In genomic region chr17:32009262-32009542, GRCh38 we compare ENCODE assay signal across 10 cellular contexts. TPM values are rescaled to one million over a fixed set of nuclear protein-coding genes. Genes with fewer than 3 reads are reported as not detected.
DNase-seq lines count a peak whose midpoint lies in the region; ATAC-seq and TF ChIP-seq lines count a peak whose summit lies in the region.
"Had no signal": no experiment of that assay in that cellular context is flagged by ENCODE, and none has a peak within 500 bp of the region (broad histone marks: within the 10 kb centered on the region; RNA-seq: fewer than 3 reads in every experiment).

No MANE protein-coding gene starts in this region.

- no peaks in the 10 kb centered on the region for H3K9me3 Mint-ChIP-seq in activated T-cell treated with anti-CD3 and anti-CD28 coated beads, Interleukin-2, amount 50 U/mL, for 24 hours
- H3K9me3 Mint-ChIP-seq in activated CD8-positive, alpha-beta T cell treated with anti-CD3 and anti-CD28 coated beads for 36 hours: no peaks in the 10 kb centered on the region
- no peaks in the 10 kb centered on the region for H3K9me3 Mint-ChIP-seq in glutamatergic neuron (ENCODE audit: unreplicated experiment)
- no peaks in the 10 kb centered on the region for H3K9me3 Mint-ChIP-seq in stimulated activated naive B cell treated with anti-CD40 and anti-IgM and Interleukin-4, amounts not matched to agents 10 μg/mL and 1 μg/mL and 100 μg/mL, for 72 hours

- TF ChIP-seq CTCF in activated CD8-positive, alpha-beta T cell treated with anti-CD3 and anti-CD28 coated beads for 36 hours (IDR thresholded peaks at IDR 0.05): no peak
- no peak for TF ChIP-seq CTCF in glutamatergic neuron (IDR thresholded peaks at IDR 0.05; ENCODE audit: partially characterized antibody, unreplicated experiment)

- H3K4me3 Mint-ChIP-seq in activated T-cell treated with anti-CD3 and anti-CD28 coated beads, Interleukin-2, amount 50 U/mL, for 24 hours: peak overlapping the region; percentile 85
- H3K4me3 Mint-ChIP-seq in activated CD8-positive, alpha-beta T cell treated with anti-CD3 and anti-CD28 coated beads for 36 hours: peak overlapping the region; percentile 83
- H3K4me3 Mint-ChIP-seq in glutamatergic neuron (ENCODE audit: unreplicated experiment): peak overlapping the region; percentile 89
- peak overlapping the region; percentile 92 to 93 for H3K4me3 Mint-ChIP-seq in stimulated activated naive B cell treated with anti-CD40 and anti-IgM and Interleukin-4, amounts not matched to agents 10 μg/mL and 1 μg/mL and 100 μg/mL, for 72 hours

- CTCF ChIA-PET in activated CD8-positive, alpha-beta T cell treated with anti-CD3 and anti-CD28 coated beads for 36 hours (lab: Charles Lee): interaction anchor here (0.7 to 4.8 kb wide), 4 partner anchors 8 to 412 kb away, joined by 3 to 49 read pairs (median 8); no protein-coding TSS in a partner anchor

- no peak for DNase-seq in activated T-cell treated with anti-CD3 and anti-CD28 coated beads, Interleukin-2, amount 50 U/mL, for 24 hours
- DNase-seq in activated T-cell treated with anti-CD3 and anti-CD28 coated beads for 4 hours: no peak
- DNase-seq in activated CD8-positive, alpha-beta T cell treated with anti-CD3 and anti-CD28 coated beads for 36 hours: no peak
- no peak for DNase-seq in glutamatergic neuron
- DNase-seq in stimulated activated naive B cell treated with anti-CD40 and anti-IgM and Interleukin-4, amounts not matched to agents 10 μg/mL and 1 μg/mL and 100 μg/mL, for 72 hours: no peak
- DNase-seq in stimulated activated naive CD4-positive, alpha-beta T cell (lab: John Stamatoyannopoulos, UW): no peak
- DNase-seq in HCEC 1CT: no peak
- DNase-seq: activated CD4-positive, alpha-beta T cell treated with anti-CD3 and anti-CD28 coated beads, Interleukin-2, amount 50 U/mL, for 4 hours; dermis blood vessel endothelial cell had no signal

- H3K36me3 Mint-ChIP-seq in activated T-cell treated with anti-CD3 and anti-CD28 coated beads, Interleukin-2, amount 50 U/mL, for 24 hours (ENCODE audit: low read depth): peaks cover 16% of the 10 kb centered on the region
- peaks cover 14% of the 10 kb centered on the region for H3K36me3 Mint-ChIP-seq in activated CD8-positive, alpha-beta T cell treated with anti-CD3 and anti-CD28 coated beads for 36 hours (ENCODE audit: low read depth)
- no peaks in the 10 kb centered on the region for H3K36me3 Mint-ChIP-seq in glutamatergic neuron (ENCODE audit: unreplicated experiment)
- H3K36me3 Mint-ChIP-seq in stimulated activated naive B cell treated with anti-CD40 and anti-IgM and Interleukin-4, amounts not matched to agents 10 μg/mL and 1 μg/mL and 100 μg/mL, for 72 hours: peaks cover 3 to 10% of the 10 kb centered on the region in 2 donors

- no peak overlapping the region for H3K27ac Mint-ChIP-seq in activated T-cell treated with anti-CD3 and anti-CD28 coated beads, Interleukin-2, amount 50 U/mL, for 24 hours
- H3K27ac Mint-ChIP-seq in activated CD8-positive, alpha-beta T cell treated with anti-CD3 and anti-CD28 coated beads for 36 hours: peak overlapping the region; percentile 82
- no peak overlapping the region for H3K27ac Mint-ChIP-seq in glutamatergic neuron (ENCODE audit: unreplicated experiment)
- H3K27ac Mint-ChIP-seq in stimulated activated naive B cell treated with anti-CD40 and anti-IgM and Interleukin-4, amounts not matched to agents 10 μg/mL and 1 μg/mL and 100 μg/mL, for 72 hours: no peak overlapping the region

- no peaks in the 10 kb centered on the region for H3K27me3 Mint-ChIP-seq in activated T-cell treated with anti-CD3 and anti-CD28 coated beads, Interleukin-2, amount 50 U/mL, for 24 hours
- H3K27me3 Mint-ChIP-seq in activated CD8-positive, alpha-beta T cell treated with anti-CD3 and anti-CD28 coated beads for 36 hours: no peaks in the 10 kb centered on the region
- peaks cover 1% of the 10 kb centered on the region for H3K27me3 Mint-ChIP-seq in glutamatergic neuron (ENCODE audit: unreplicated experiment)
- no peaks in the 10 kb centered on the region for H3K27me3 Mint-ChIP-seq in stimulated activated naive B cell treated with anti-CD40 and anti-IgM and Interleukin-4, amounts not matched to agents 10 μg/mL and 1 μg/mL and 100 μg/mL, for 72 hours

- peaks cover 52% of the 10 kb centered on the region for H3K4me1 Mint-ChIP-seq in activated T-cell treated with anti-CD3 and anti-CD28 coated beads, Interleukin-2, amount 50 U/mL, for 24 hours (ENCODE audit: low read depth)
- peaks cover 35% of the 10 kb centered on the region for H3K4me1 Mint-ChIP-seq in activated CD8-positive, alpha-beta T cell treated with anti-CD3 and anti-CD28 coated beads for 36 hours (ENCODE audit: low read depth)
- H3K4me1 Mint-ChIP-seq in glutamatergic neuron (ENCODE audit: low read depth, unreplicated experiment): peaks cover 2% of the 10 kb centered on the region
- peaks cover 20 to 38% of the 10 kb centered on the region in 2 donors for H3K4me1 Mint-ChIP-seq in stimulated activated naive B cell treated with anti-CD40 and anti-IgM and Interleukin-4, amounts not matched to agents 10 μg/mL and 1 μg/mL and 100 μg/mL, for 72 hours

- POLR2A ChIA-PET in activated CD8-positive, alpha-beta T cell treated with anti-CD3 and anti-CD28 coated beads for 36 hours (lab: Charles Lee): no interaction called here

- ATAC-seq in activated CD8-positive, alpha-beta T cell treated with anti-CD3 and anti-CD28 coated beads for 36 hours: no peak
- ATAC-seq in stimulated activated naive B cell treated with anti-CD40 and anti-IgM and Interleukin-4, amounts not matched to agents 10 μg/mL and 1 μg/mL and 100 μg/mL, for 72 hours (replicated peaks): no peak
- no peak for ATAC-seq in GM21528 (IDR thresholded peaks at IDR 0.05; ENCODE audit: low FRiP score, unreplicated experiment)

- intact Hi-C loops in activated CD8-positive, alpha-beta T cell treated with anti-CD3 and anti-CD28 coated beads for 36 hours (cut with micrococcal nuclease): loop anchor here (5.0 kb wide), 1 partner anchor 128 kb away; no protein-coding TSS in a partner anchor

RNA-seq across cellular contexts. Expression of gene LRRC37B, which starts 2.0 kb away (rescaled TPM):
- 10 to 100 TPM; 15.5 to 17.3 TPM for total RNA-seq in activated CD8-positive, alpha-beta T cell treated with anti-CD3 and anti-CD28 coated beads for 36 hours
- 23.4 TPM for total RNA-seq in glutamatergic neuron (ENCODE audit: unreplicated experiment)
